1 cellular context compared by ENCODE assay signal in the genomic region with DNA sequence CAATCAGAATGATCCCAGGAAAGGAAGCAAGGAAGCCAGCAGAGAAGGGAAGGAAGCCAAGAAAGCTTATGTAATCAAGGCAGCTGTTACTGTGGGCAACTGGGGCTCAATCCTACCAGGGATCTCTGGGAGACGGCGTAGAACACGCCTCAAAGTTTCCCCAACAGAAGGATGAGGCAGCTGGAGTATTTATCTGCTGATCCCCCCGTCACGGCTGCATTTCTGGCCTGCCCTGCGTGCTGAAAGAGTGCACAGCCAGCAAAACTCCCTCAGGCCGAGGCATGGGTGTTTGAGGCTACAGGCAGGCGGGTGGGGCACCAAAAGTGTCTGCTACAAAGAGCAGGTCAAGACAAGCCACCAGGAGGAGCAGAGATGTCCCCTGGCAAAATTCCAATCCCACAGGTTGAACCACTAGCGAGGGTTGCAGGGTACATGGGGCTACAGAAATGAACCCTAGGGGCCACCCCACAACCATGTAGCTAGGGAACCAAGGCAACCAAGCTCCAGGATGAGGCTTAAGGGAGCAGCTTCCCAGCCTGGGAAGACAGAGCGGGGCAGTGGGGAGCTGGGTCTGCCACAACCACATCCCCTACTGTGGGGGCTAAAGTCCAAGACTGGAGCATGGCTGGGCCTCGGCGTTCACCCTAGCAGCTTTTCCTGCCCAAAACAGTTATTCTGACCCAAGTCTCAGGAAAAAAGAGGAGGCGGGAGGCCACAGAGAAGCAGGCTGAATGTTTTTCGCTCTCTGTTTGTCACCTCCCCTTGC.
TF ChIP-seq lines count a peak whose summit lies in the region.

No MANE protein-coding gene starts in this region.

TF ChIP-seq in IMR-90, 13 proteins besides CTCF, POLR2A, EP300 and RAD21 (continued from another document):
- TF ChIP-seq FOS (IDR thresholded peaks at IDR 0.05; ENCODE audit: low read depth, low read length) (no peak), NFE2L2 (IDR thresholded peaks at IDR 0.05; ENCODE audit: low read depth, low read length) (no peak), CHD1 (IDR thresholded peaks at IDR 0.05; ENCODE audit: low read depth, low read length) (no peak), ELK1 (IDR thresholded peaks at IDR 0.05; ENCODE audit: borderline replicate concordance, low read depth, low read length) (no peak), BHLHE40 (IDR thresholded peaks at IDR 0.05; ENCODE audit: low read depth, low read length) (no peak), CEBPB (IDR thresholded peaks at IDR 0.05; ENCODE audit: low read depth, low read length) (no peak)
